Comparison of ENCODE assay signal across 16 cellular contexts in the genomic region with DNA sequence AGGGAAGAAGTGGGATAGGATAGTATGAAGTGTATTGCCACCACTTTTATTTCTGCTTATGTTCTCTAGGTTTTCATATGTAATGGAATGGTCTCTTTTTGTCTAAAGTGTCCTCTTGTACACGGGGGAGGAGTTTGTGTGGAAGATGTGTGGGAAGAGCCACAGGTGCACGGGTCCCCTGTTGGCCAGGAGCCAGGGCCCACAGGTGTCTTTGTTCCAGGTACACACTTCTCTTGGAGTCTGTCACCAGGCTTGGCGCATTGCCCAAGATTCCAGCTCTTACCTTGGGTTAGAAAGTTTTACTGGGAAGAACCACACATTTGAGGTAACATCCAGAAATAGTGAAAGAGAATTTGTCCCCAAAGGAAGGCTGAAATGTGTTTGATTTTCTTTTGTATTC. TPM values are rescaled to one million over a fixed set of nuclear protein-coding genes. Genes with fewer than 3 reads are reported as not detected.
A peak's percentile ranks its signal among the peaks of the same experiment; 100 is the strongest.
DNase-seq lines count a peak whose midpoint lies in the region; ATAC-seq lines count a peak whose summit lies in the region.
"Had no signal": no experiment of that assay in that cellular context is flagged by ENCODE, and none has a peak within 500 bp of the region (broad histone marks: within the 10 kb centered on the region; RNA-seq: fewer than 3 reads in every experiment).

No MANE protein-coding gene starts in this region.

- no peaks in the 10 kb centered on the region for H3K27me3 Mint-ChIP-seq in CD4-positive, CD25-positive, alpha-beta regulatory T cell
- H3K27me3 Mint-ChIP-seq in IgD-negative memory B cell, result no peaks in the 10 kb centered on the region
- H3K27me3 Mint-ChIP-seq in naive thymus-derived CD8-positive, alpha-beta T cell, result peaks cover 2 to 61% (median 19%) of the 10 kb centered on the region in 5 donors

- H3K27me3 ChIP-seq in CD4-positive, CD25-positive, alpha-beta regulatory T cell (ENCODE audit: control insufficient read depth, insufficient read depth, low read length), result no peaks in the 10 kb centered on the region
- H3K27me3 ChIP-seq: right lobe of liver had no signal

- peaks cover 34% of the 10 kb centered on the region for H3K36me3 ChIP-seq in CD4-positive, CD25-positive, alpha-beta regulatory T cell (ENCODE audit: control insufficient read depth, insufficient read depth, low read length)
- H3K36me3 ChIP-seq: right lobe of liver had no signal

- H3K4me3 ChIP-seq in CD4-positive, CD25-positive, alpha-beta regulatory T cell (ENCODE audit: low read depth, low read length), result peak overlapping the region; percentile 99
- H3K4me3 ChIP-seq: right lobe of liver had no signal

- peaks cover 98% of the 10 kb centered on the region for H3K4me1 ChIP-seq in CD4-positive, CD25-positive, alpha-beta regulatory T cell (ENCODE audit: control insufficient read depth, insufficient read depth, low read length, poor library complexity, severe bottlenecking)

- H3K4me1 Mint-ChIP-seq in CD4-positive, CD25-positive, alpha-beta regulatory T cell, result peaks cover 63 to 98% (median 88%) of the 10 kb centered on the region in 4 donors
- peaks cover 64 to 84% (median 70%) of the 10 kb centered on the region in 3 donors for H3K4me1 Mint-ChIP-seq in IgD-negative memory B cell
- peaks cover 17 to 78% (median 26%) of the 10 kb centered on the region in 4 donors for H3K4me1 Mint-ChIP-seq in naive thymus-derived CD8-positive, alpha-beta T cell

- POLR2A ChIA-PET in naive thymus-derived CD8-positive, alpha-beta T cell (lab: Charles Lee), result interaction anchor here (1.8 kb wide), 1 partner anchor 9 kb away, joined by 8 read pairs; no protein-coding TSS in a partner anchor

- no peak for DNase-seq in CD4-positive, CD25-positive, alpha-beta regulatory T cell
- DNase-seq in NCI-H510A treated with DMSO at 0.1 percent for 48 hours (lab: John Stamatoyannopoulos, UW), result peak; percentile 46
- DNase-seq in left colon, result peak; percentile 67 to 74
- DNase-seq in 8988T, result no peak
- DNase-seq in stimulated activated naive CD8-positive, alpha-beta T cell treated with anti-CD3 and anti-CD28 coated beads, Interleukin-15, Interleukin-2, amounts not matched to agents 100 U/mL and 50 U/mL, for 24 hours, result no peak
- no peak for DNase-seq in naive thymus-derived CD8-positive, alpha-beta T cell
- DNase-seq: DMS153; effector memory CD4-positive, alpha-beta T cell; HCEC 1CT; NCI-H446; right lobe of liver; stimulated activated CD4-positive, alpha-beta T cell treated with anti-CD3 and anti-CD28 coated beads, Interleukin-2, amount 100 ng/mL, for 24 hours had no signal

- peaks cover 39% of the 10 kb centered on the region for H3K36me3 Mint-ChIP-seq in CD4-positive, CD25-positive, alpha-beta regulatory T cell
- H3K36me3 Mint-ChIP-seq in IgD-negative memory B cell, result peaks cover 10% of the 10 kb centered on the region
- H3K36me3 Mint-ChIP-seq in naive thymus-derived CD8-positive, alpha-beta T cell, result peaks cover 0 to 10% (median 9%) of the 10 kb centered on the region in 3 donors
- H3K36me3 Mint-ChIP-seq: mesothelial cell of epicardium had no signal

- intact Hi-C loops in left colon (cut with DNase I, micrococcal nuclease), result no loop called here

- H3K9me3 ChIP-seq in CD4-positive, CD25-positive, alpha-beta regulatory T cell (ENCODE audit: control insufficient read depth in 2 of 2, low read length in 2 of 2), result no peaks in the 10 kb centered on the region
- H3K9me3 ChIP-seq: right lobe of liver had no signal

- H3K9me3 Mint-ChIP-seq in CD4-positive, CD25-positive, alpha-beta regulatory T cell, result no peaks in the 10 kb centered on the region
- no peaks in the 10 kb centered on the region for H3K9me3 Mint-ChIP-seq in IgD-negative memory B cell
- H3K9me3 Mint-ChIP-seq in naive thymus-derived CD8-positive, alpha-beta T cell, result no peaks in the 10 kb centered on the region
- H3K9me3 Mint-ChIP-seq: activated T-helper 2 cell treated with anti-CD3 and anti-CD28 coated beads, Interferon-gamma antibody, Interleukin-2, Interleukin-4, amounts not matched to agents 10 μg/mL and 5 μg/mL and 100 μg/mL, durations not matched to agents 14 hours and 24 hours and 36 hours; mesothelial cell of epicardium had no signal

- peak overlapping the region; percentile 67 for H3K27ac ChIP-seq in CD4-positive, CD25-positive, alpha-beta regulatory T cell (ENCODE audit: insufficient read depth, low read length, poor library complexity, severe bottlenecking)
- H3K27ac ChIP-seq: right lobe of liver had no signal

- H3K4me3 Mint-ChIP-seq in CD4-positive, CD25-positive, alpha-beta regulatory T cell, result peak overlapping the region; percentile 32 to 98 (median 86)
- H3K4me3 Mint-ChIP-seq in IgD-negative memory B cell, result peak overlapping the region in 3 of 4 donors; percentile 20 to 83 (median 50)
- peak overlapping the region in 1 of 10 donors; percentile 15 for H3K4me3 Mint-ChIP-seq in naive thymus-derived CD8-positive, alpha-beta T cell
- H3K4me3 Mint-ChIP-seq: mesothelial cell of epicardium had no signal

- ATAC-seq in CD4-positive, CD25-positive, alpha-beta regulatory T cell (ENCODE audit: low read depth in 2 of 2), result no peak
- ATAC-seq in left colon (no peak), HG03342 (IDR thresholded peaks at IDR 0.05; ENCODE audit: unreplicated experiment) (no peak)
- ATAC-seq in stimulated activated naive CD8-positive, alpha-beta T cell treated with anti-CD3 and anti-CD28 coated beads, Interleukin-15, Interleukin-2, amounts not matched to agents 100 U/mL and 50 U/mL, for 24 hours, result no peak
- no peak for ATAC-seq in naive thymus-derived CD8-positive, alpha-beta T cell
- ATAC-seq: right lobe of liver had no signal

- H3K27ac Mint-ChIP-seq in CD4-positive, CD25-positive, alpha-beta regulatory T cell, result peak overlapping the region in 2 of 3 donors; percentile 80 to 89
- peak overlapping the region in 1 of 3 donors; percentile 21 for H3K27ac Mint-ChIP-seq in IgD-negative memory B cell
- H3K27ac Mint-ChIP-seq in naive thymus-derived CD8-positive, alpha-beta T cell, result peak overlapping the region in 1 of 10 donors; percentile 72
- H3K27ac Mint-ChIP-seq: activated T-helper 2 cell treated with anti-CD3 and anti-CD28 coated beads, Interferon-gamma antibody, Interleukin-2, Interleukin-4, amounts not matched to agents 10 μg/mL and 5 μg/mL and 100 μg/mL, durations not matched to agents 14 hours and 24 hours and 36 hours; mesothelial cell of epicardium had no signal

RNA-seq across cellular contexts. Expression of a gene that starts 10.5 kb away (rescaled TPM):
- total RNA-seq in CD4-positive, CD25-positive, alpha-beta regulatory T cell, result 324 TPM
- polyA plus RNA-seq in CD4-positive, CD25-positive, alpha-beta regulatory T cell, result 10 to 100 TPM; 19.6 to 64.7 (median 33.0) TPM
- 33.4 TPM for polyA plus RNA-seq in IgD-negative memory B cell
- total RNA-seq in left colon, result 10 to 100 TPM; 30.7 to 45.6 TPM
- 1 to 10 TPM; 4.9 to 5.4 TPM for total RNA-seq in naive thymus-derived CD8-positive, alpha-beta T cell
- 10 to 100 TPM in 1 of 3 donors, under 1 TPM in 2; 0.19 to 16.2 (median 0.36) TPM for polyA plus RNA-seq in naive thymus-derived CD8-positive, alpha-beta T cell

Comparison
In these comparisons a context has a peak if more than half of its experiments do, and no peak if none do; other contexts are left out.
1. DNase-seq: peak in NCI-H510A treated with DMSO at 0.1 percent for 48 hours (single experiment) and left colon (2 of 2); none in CD4-positive, CD25-positive, alpha-beta regulatory T cell (0 of 3), 8988T (single experiment), stimulated activated naive CD8-positive, alpha-beta T cell treated with anti-CD3 and anti-CD28 coated beads, Interleukin-15, Interleukin-2, amounts not matched to agents 100 U/mL and 50 U/mL, for 24 hours (single experiment) and naive thymus-derived CD8-positive, alpha-beta T cell (0 of 10).
2. RNA of a gene that starts 10.5 kb away (total RNA-seq): 324 TPM in CD4-positive, CD25-positive, alpha-beta regulatory T cell (single experiment) and 30.7 to 45.6 TPM in left colon; 4.9 to 5.4 TPM in naive thymus-derived CD8-positive, alpha-beta T cell; every median in the first group is over 4 times any median in the second.